Comparison of ENCODE assay signal across 9 cellular contexts in genomic region chr2:136225950-136226835, GRCh38.
DNase-seq lines count a peak whose midpoint lies in the region; ATAC-seq, FAIRE-seq and TF ChIP-seq lines count a peak whose summit lies in the region.
"Had no signal": no experiment of that assay in that cellular context is flagged by ENCODE, and none has a peak within 500 bp of the region (broad histone marks: within the 10 kb centered on the region; RNA-seq: fewer than 3 reads in every experiment).

No MANE protein-coding gene starts in this region.

- H3K27me3 ChIP-seq in right lobe of liver, result no peaks in the 10 kb centered on the region
- no peaks in the 10 kb centered on the region for H3K27me3 ChIP-seq in HepG2 (ENCODE audit: control insufficient read depth in 1 of 2, insufficient read depth in 2 of 2, low read length in 2 of 2)
- H3K27me3 ChIP-seq in upper lobe of right lung, result no peaks in the 10 kb centered on the region
- H3K27me3 ChIP-seq in MM.1S (replicated peaks; ENCODE audit: insufficient read depth, low read length), result no peaks in the 10 kb centered on the region

- peaks cover 7% of the 10 kb centered on the region for H3K9me3 Mint-ChIP-seq in activated T-helper 2 cell treated with anti-CD3 and anti-CD28 coated beads, Interferon-gamma antibody, Interleukin-2, Interleukin-4, amounts not matched to agents 10 μg/mL and 5 μg/mL and 100 μg/mL, durations not matched to agents 14 hours and 24 hours and 36 hours

- H3K9ac ChIP-seq in HepG2 (ENCODE audit: insufficient read depth, low read depth, low read length), result no peak overlapping the region
- H3K9ac ChIP-seq in MM.1S (ENCODE audit: low read length), result no peak overlapping the region

- H3K36me3 ChIP-seq in right lobe of liver, result no peaks in the 10 kb centered on the region
- no peaks in the 10 kb centered on the region for H3K36me3 ChIP-seq in HepG2 (replicated peaks in 1 of 2; ENCODE audit: control insufficient read depth in 1 of 2, insufficient read depth in 2 of 2, low read length in 2 of 2)
- no peaks in the 10 kb centered on the region for H3K36me3 ChIP-seq in upper lobe of right lung
- no peaks in the 10 kb centered on the region for H3K36me3 ChIP-seq in MM.1S (replicated peaks; ENCODE audit: insufficient read depth, low read length)

- H4K20me1 ChIP-seq in HepG2 (ENCODE audit: insufficient read depth, low read length) (no peaks in the 10 kb centered on the region), MM.1S (ENCODE audit: insufficient read depth, low read length) (no peaks in the 10 kb centered on the region)

- no peaks in the 10 kb centered on the region for H3F3A ChIP-seq in MM.1S (ENCODE audit: insufficient read depth, low read length)

- no peak overlapping the region for H2AFZ ChIP-seq in HepG2 (ENCODE audit: low read length)
- H2AFZ ChIP-seq in MM.1S (ENCODE audit: low read length), result no peak overlapping the region

- WGBS in right lobe of liver (ENCODE audit: insufficient coverage, low coverage, low lambda C conversion rate, missing lambda C conversion rate), result 5% methylated on average over 7 of the region's 7 CpGs
- WGBS in HepG2 (ENCODE audit: low lambda C conversion rate), result 36% methylated on average over 7 of the region's 7 CpGs

- CTCF ChIA-PET in HepG2 (lab: Yijun Ruan, JAX; ENCODE audit: low intra/inter-chr PET ratio, low total read pairs), result no interaction called here

- no peaks in the 10 kb centered on the region for H3K79me2 ChIP-seq in HepG2 (ENCODE audit: insufficient read depth, low read length)
- H3K79me2 ChIP-seq in MM.1S (ENCODE audit: low read length), result no peaks in the 10 kb centered on the region

- peak in 3 of 4 donors; percentile 30 to 54 (median 46) for ATAC-seq in right lobe of liver
- ATAC-seq in HepG2, result no peak
- ATAC-seq in HG03378 (IDR thresholded peaks at IDR 0.05; ENCODE audit: unreplicated experiment), result peak; percentile 83
- ATAC-seq in upper lobe of right lung, result peak; percentile 62

- POLR2A ChIA-PET in HepG2 (lab: Yijun Ruan, JAX), result no interaction called here

- no peak for TF ChIP-seq RAD21 in HepG2 (CRISPR knock-in tag; IDR thresholded peaks at IDR 0.05)

- TF ChIP-seq CTCF in right lobe of liver (IDR thresholded peaks at IDR 0.05) (no peak), HepG2 (CRISPR knock-in tag; IDR thresholded peaks at IDR 0.05) (no peak), upper lobe of right lung (IDR thresholded peaks at IDR 0.05) (no peak), MM.1S (IDR thresholded peaks at IDR 0.05; ENCODE audit: low read length) (no peak)

- intact Hi-C loops in right lobe of liver (cut with DNase I) (no loop called here), HepG2 (cut with micrococcal nuclease; ENCODE audit: unreplicated experiment) (no loop called here), upper lobe of right lung (cut with DNase I) (no loop called here)
- intact Hi-C loops in activated T-helper 2 cell treated with anti-CD3 and anti-CD28 coated beads, Interferon-gamma antibody, Interleukin-2, Interleukin-4, amounts not matched to agents 10 μg/mL and 5 μg/mL and 100 μg/mL, durations not matched to agents 14 hours and 24 hours and 36 hours (cut with micrococcal nuclease), result loop anchor here (2.0 kb wide), 1 partner anchor 51 kb away; no protein-coding TSS in a partner anchor

- BruUV-seq in HepG2 (replicated peaks; lab: Mats Ljungman, UMichigan), result no TSS peak

- in situ Hi-C loops in HepG2 (cut with HindIII; ENCODE audit: extremely low pct_ligation_motif_present, low pct_unique_long_range_greater_than_20kb), result no loop called here

- H3K27ac Mint-ChIP-seq in activated T-helper 2 cell treated with anti-CD3 and anti-CD28 coated beads, Interferon-gamma antibody, Interleukin-2, Interleukin-4, amounts not matched to agents 10 μg/mL and 5 μg/mL and 100 μg/mL, durations not matched to agents 14 hours and 24 hours and 36 hours, result peak overlapping the region; percentile 26

- no peaks in the 10 kb centered on the region for H3K4me1 ChIP-seq in right lobe of liver
- no peaks in the 10 kb centered on the region for H3K4me1 ChIP-seq in HepG2 (ENCODE audit: insufficient read depth, low read length)
- H3K4me1 ChIP-seq in upper lobe of right lung, result no peaks in the 10 kb centered on the region
- no peaks in the 10 kb centered on the region for H3K4me1 ChIP-seq in MM.1S (ENCODE audit: low read length)

- no peak overlapping the region for H3K4me3 Mint-ChIP-seq in activated T-helper 2 cell treated with anti-CD3 and anti-CD28 coated beads, Interferon-gamma antibody, Interleukin-2, Interleukin-4, amounts not matched to agents 10 μg/mL and 5 μg/mL and 100 μg/mL, durations not matched to agents 14 hours and 24 hours and 36 hours (ENCODE audit: low read depth)

- no peak overlapping the region for H3K27ac ChIP-seq in right lobe of liver
- no peak overlapping the region for H3K27ac ChIP-seq in HepG2 (ENCODE audit: extremely low read length, insufficient read depth, low read length)
- no peak overlapping the region for H3K27ac ChIP-seq in upper lobe of right lung
- no peak overlapping the region for H3K27ac ChIP-seq in MM.1S (ENCODE audit: low read length)

- H3K4me3 ChIP-seq in right lobe of liver, result no peak overlapping the region
- no peak overlapping the region for H3K4me3 ChIP-seq in HepG2 (replicated peaks in 1 of 3; ENCODE audit: insufficient read depth in 1 of 3, low read depth in 2 of 3, low read length in 3 of 3)
- no peak overlapping the region for H3K4me3 ChIP-seq in upper lobe of right lung
- H3K4me3 ChIP-seq in MM.1S (ENCODE audit: low read length), result no peak overlapping the region

- no peaks in the 10 kb centered on the region for H3K36me3 Mint-ChIP-seq in activated T-helper 2 cell treated with anti-CD3 and anti-CD28 coated beads, Interferon-gamma antibody, Interleukin-2, Interleukin-4, amounts not matched to agents 10 μg/mL and 5 μg/mL and 100 μg/mL, durations not matched to agents 14 hours and 24 hours and 36 hours (ENCODE audit: low read depth)

- no peak for DNase-seq in right lobe of liver
- DNase-seq in HepG2 (ENCODE audit: low spot score), result no peak
- no peak for DNase-seq in activated T-helper 2 cell treated with anti-CD3 and anti-CD28 coated beads, Interferon-gamma antibody, Interleukin-2, Interleukin-4, amounts not matched to agents 10 μg/mL and 5 μg/mL and 100 μg/mL, durations not matched to agents 14 hours and 24 hours and 36 hours (ENCODE audit: low spot score)
- DNase-seq in upper lobe of right lung, result no peak
- no peak for DNase-seq in OCI-M2 (lab: John Stamatoyannopoulos, UW; ENCODE audit: unreplicated experiment)
- DNase-seq in COR-L47 (lab: John Stamatoyannopoulos, UW), result no peak
- DNase-seq in MM.1S, result no peak

- H3K4me2 ChIP-seq in HepG2 (ENCODE audit: low read depth, low read length), result no peak overlapping the region
- H3K4me2 ChIP-seq in MM.1S (ENCODE audit: low read depth, low read length), result no peak overlapping the region

- H3K27me3 Mint-ChIP-seq in activated T-helper 2 cell treated with anti-CD3 and anti-CD28 coated beads, Interferon-gamma antibody, Interleukin-2, Interleukin-4, amounts not matched to agents 10 μg/mL and 5 μg/mL and 100 μg/mL, durations not matched to agents 14 hours and 24 hours and 36 hours (ENCODE audit: low read depth), result peaks cover 12% of the 10 kb centered on the region

- FAIRE-seq in HepG2 (lab: Jason Lieb, UNC), result no peak
- FAIRE-seq: G401.6 had no signal

- no peak for TF ChIP-seq EP300 in HepG2 (IDR thresholded peaks at IDR 0.05; ENCODE audit: low read depth in 2 of 2, low read length in 2 of 2)
- TF ChIP-seq EP300 in HepG2 (CRISPR knock-in tag; IDR thresholded peaks at IDR 0.05; ENCODE audit: borderline replicate concordance), result no peak

- H3K4me1 Mint-ChIP-seq in activated T-helper 2 cell treated with anti-CD3 and anti-CD28 coated beads, Interferon-gamma antibody, Interleukin-2, Interleukin-4, amounts not matched to agents 10 μg/mL and 5 μg/mL and 100 μg/mL, durations not matched to agents 14 hours and 24 hours and 36 hours (ENCODE audit: low read depth), result peaks cover 19% of the 10 kb centered on the region

- TF ChIP-seq POLR2A in right lobe of liver (IDR thresholded peaks at IDR 0.05) (peak; percentile 13), HepG2 (IDR thresholded peaks at IDR 0.05; ENCODE audit: insufficient read depth in 1 of 2, low read depth in 2 of 2, low read length in 2 of 2) (no peak)

- H3K9me2 ChIP-seq in MM.1S (replicated peaks; ENCODE audit: insufficient read depth, low read length), result no peaks in the 10 kb centered on the region

- H3K9me3 ChIP-seq in right lobe of liver, result no peaks in the 10 kb centered on the region
- H3K9me3 ChIP-seq in HepG2 (ENCODE audit: low read length), result no peaks in the 10 kb centered on the region
- H3K9me3 ChIP-seq in upper lobe of right lung, result no peaks in the 10 kb centered on the region
- no peaks in the 10 kb centered on the region for H3K9me3 ChIP-seq in MM.1S (replicated peaks; ENCODE audit: insufficient read depth, low read length)

TF ChIP-seq in HepG2, 621 proteins besides CTCF, POLR2A, EP300 and RAD21 (continues in another document):
- no peak for TF ChIP-seq SETDB1 (CRISPR knock-in tag; IDR thresholded peaks at IDR 0.05; ENCODE audit: borderline replicate concordance)
- no peak for TF ChIP-seq ZBTB25 (CRISPR knock-in tag; IDR thresholded peaks at IDR 0.05)
- TF ChIP-seq BHLHE40 (IDR thresholded peaks at IDR 0.05; ENCODE audit: low read length), result no peak
- TF ChIP-seq ZNF275 (CRISPR knock-in tag; IDR thresholded peaks at IDR 0.05; ENCODE audit: borderline replicate concordance), result no peak
- no peak for TF ChIP-seq ZNF564 (CRISPR knock-in tag; IDR thresholded peaks at IDR 0.05)
- no peak for TF ChIP-seq ZNF746 (CRISPR knock-in tag; IDR thresholded peaks at IDR 0.05)
- no peak for TF ChIP-seq SIX4 (CRISPR knock-in tag; IDR thresholded peaks at IDR 0.05)
